ENCODE assay signal across 29 cellular contexts in the genomic region with DNA sequence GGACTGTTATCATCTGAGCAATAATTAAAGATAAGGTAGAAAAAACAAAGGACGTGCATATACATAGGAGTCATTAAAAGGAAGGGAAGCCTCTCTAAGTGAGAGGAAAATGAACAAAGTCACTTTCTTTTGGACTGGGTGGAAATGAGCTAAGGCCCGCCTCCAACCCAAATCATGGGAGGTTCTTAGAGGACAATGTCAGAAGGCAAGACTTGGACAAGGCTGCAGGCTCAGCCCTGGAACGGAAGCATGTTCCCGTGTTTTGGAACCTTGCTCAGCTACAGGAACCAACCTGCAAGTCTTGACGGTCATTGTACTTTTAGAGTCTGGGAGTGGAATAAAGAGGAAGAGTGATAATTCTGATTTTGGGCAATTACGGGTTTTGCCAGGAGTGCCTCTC.
"Had no signal": no experiment of that assay in that cellular context is flagged by ENCODE, and none has a peak within 500 bp of the region (broad histone marks: within the 10 kb centered on the region; RNA-seq: fewer than 3 reads in every experiment).

No MANE protein-coding gene starts in this region.

- H3K36me3 ChIP-seq: neural progenitor cell, ovary, right lobe of liver, sigmoid colon, spleen, suprapubic skin, tibial artery, transverse colon, upper lobe of left lung, vagina had no signal

- H3K27me3 ChIP-seq: neural progenitor cell, ovary, right lobe of liver, sigmoid colon, suprapubic skin, testis, tibial artery, transverse colon, upper lobe of left lung, vagina had no signal

- H3K4me2 ChIP-seq: neural progenitor cell, smooth muscle cell had no signal

- ATAC-seq: naive thymus-derived CD4-positive, alpha-beta T cell; natural killer cell; psoas muscle; right lobe of liver; stimulated activated memory B cell treated with anti-CD40 and anti-IgM and Interleukin-4, amounts not matched to agents 10 μg/mL and 1 μg/mL and 100 μg/mL, for 72 hours; stimulated activated naive CD8-positive, alpha-beta T cell treated with anti-CD3 and anti-CD28 coated beads, Interleukin-15, amount 100 ng/mL, for 72 hours; stimulated activated naive CD8-positive, alpha-beta T cell treated with anti-CD3 and anti-CD28 coated beads, Interleukin-15, Interleukin-2, amounts not matched to agents 100 U/mL and 50 U/mL, for 24 hours had no signal

- H3K4me1 ChIP-seq: neural progenitor cell, psoas muscle, right lobe of liver, sigmoid colon, spleen, suprapubic skin, tibial artery, upper lobe of left lung, vagina had no signal

- H3K9me3 ChIP-seq: ovary, psoas muscle, right lobe of liver, sigmoid colon, spleen, suprapubic skin, testis, tibial artery, transverse colon, upper lobe of left lung, vagina had no signal

- H3K27ac ChIP-seq: neural progenitor cell, ovary, parathyroid adenoma, psoas muscle, right lobe of liver, sigmoid colon, spleen, suprapubic skin, testis, tibial artery, transverse colon, upper lobe of left lung, vagina had no signal

- H2AFZ ChIP-seq: neural progenitor cell, parathyroid adenoma had no signal

- H3K4me3 ChIP-seq: neural progenitor cell, ovary, psoas muscle, right lobe of liver, sigmoid colon, smooth muscle cell, spleen, suprapubic skin, testis, tibial artery, transverse colon, upper lobe of left lung, vagina had no signal

- H3K9ac ChIP-seq: neural progenitor cell, parathyroid adenoma had no signal

- DNase-seq: naive thymus-derived CD4-positive, alpha-beta T cell; natural killer cell; occipital lobe; ovary; posterior cingulate gyrus; psoas muscle; right cardiac atrium; right lobe of liver; sigmoid colon; spleen; stimulated activated CD4-positive, alpha-beta T cell treated with anti-CD3 and anti-CD28 coated beads, Interleukin-12 subunit alpha, Interleukin-12 subunit beta, amount 100 ng/mL, for 4 hours; stimulated activated CD4-positive, alpha-beta T cell treated with anti-CD3 and anti-CD28 coated beads, Interleukin-1b, Interleukin-23, amount 100 ng/mL, for 48 hours; stimulated activated CD4-positive, alpha-beta T cell treated with anti-CD3 and anti-CD28 coated beads, Interleukin-4, amount 100 ng/mL, for 1 hour; stimulated activated CD4-positive, alpha-beta T cell treated with anti-CD3 and anti-CD28 coated beads, Interleukin-4, amount 100 ng/mL, for 4 hours; stimulated activated CD8-positive, alpha-beta memory T cell treated with anti-CD3 and anti-CD28 coated beads, Interleukin-4, amount 100 ng/mL, for 48 hours; stimulated activated naive CD4-positive, alpha-beta T cell; stimulated activated naive CD8-positive, alpha-beta T cell treated with anti-CD3 and anti-CD28 coated beads, Interleukin-15, amount 100 ng/mL, for 72 hours; stimulated activated naive CD8-positive, alpha-beta T cell treated with anti-CD3 and anti-CD28 coated beads, Interleukin-15, Interleukin-2, amounts not matched to agents 100 U/mL and 50 U/mL, for 24 hours; substantia nigra; testis; tibial artery; transverse colon; upper lobe of left lung had no signal
